9 cellular contexts compared by ENCODE assay signal in genomic region chr1:247487057-247487456, GRCh38. TPM values are rescaled to one million over a fixed set of nuclear protein-coding genes. Genes with fewer than 3 reads are reported as not detected.
DNase-seq lines count a peak whose midpoint lies in the region; ATAC-seq and TF ChIP-seq lines count a peak whose summit lies in the region.
"Had no signal": no experiment of that assay in that cellular context is flagged by ENCODE, and none has a peak within 500 bp of the region (broad histone marks: within the 10 kb centered on the region; RNA-seq: fewer than 3 reads in every experiment).

No MANE protein-coding gene starts in this region.

- POLR2A ChIA-PET in CD4-positive, alpha-beta T cell (lab: Charles Lee), result interaction anchor here (0.9 to 2.4 kb wide), 2 partner anchors 97 to 114 kb away, joined by 3 to 11 read pairs; no protein-coding TSS in a partner anchor
- POLR2A ChIA-PET in PC-3 (lab: Charles Lee; ENCODE audit: unreplicated experiment), result no interaction called here

- H2AFZ ChIP-seq in PC-3 (ENCODE audit: low read length), result no peak overlapping the region

- H3K9me3 ChIP-seq in CD4-positive, alpha-beta T cell (ENCODE audit: control insufficient read depth, low read length), result no peaks in the 10 kb centered on the region
- H3K9me3 ChIP-seq in PC-3 (ENCODE audit: low read length) (no peaks in the 10 kb centered on the region), thoracic aorta (no peaks in the 10 kb centered on the region)

- no peaks in the 10 kb centered on the region for H3K36me3 Mint-ChIP-seq in CD4-positive, alpha-beta T cell (ENCODE audit: low read depth)

- no peaks in the 10 kb centered on the region for H3K36me3 ChIP-seq in PC-3 (ENCODE audit: low read depth, low read length)
- no peaks in the 10 kb centered on the region for H3K36me3 ChIP-seq in thoracic aorta

- no peaks in the 10 kb centered on the region for H3K9me3 Mint-ChIP-seq in CD4-positive, alpha-beta T cell
- H3K9me3 Mint-ChIP-seq: T-helper 1 cell treated with Interleukin-12 subunit alpha and Interleukin-12 subunit beta and Interleukin-4 antibody, amounts not matched to agents 30 μg/mL and 1 μg/mL, for 36 hours had no signal

- peak; percentile 77 for ATAC-seq in CD4-positive, alpha-beta T cell (ENCODE audit: poor library complexity)
- ATAC-seq in GM18502 (IDR thresholded peaks at IDR 0.05; ENCODE audit: poor library complexity, unreplicated experiment) (peak; percentile 83), HG03135 (IDR thresholded peaks at IDR 0.05; ENCODE audit: unreplicated experiment) (peak; percentile 60), PC-3 (peak; percentile 88), thoracic aorta (ENCODE audit: insufficient number of reproducible peaks, low FRiP score, low read depth) (no peak)

- no peak overlapping the region for H3K4me3 Mint-ChIP-seq in CD4-positive, alpha-beta T cell
- H3K4me3 Mint-ChIP-seq: T-helper 1 cell treated with Interleukin-12 subunit alpha and Interleukin-12 subunit beta and Interleukin-4 antibody, amounts not matched to agents 30 μg/mL and 1 μg/mL, for 36 hours had no signal

- H3F3A ChIP-seq in PC-3 (ENCODE audit: low read length, unreplicated experiment), result no peaks in the 10 kb centered on the region

- no TSS peak for BruUV-seq in PC-3 (replicated peaks; lab: Mats Ljungman, UMichigan)

- H3K27me3 Mint-ChIP-seq in CD4-positive, alpha-beta T cell, result peaks cover 10% of the 10 kb centered on the region

- peaks cover 5% of the 10 kb centered on the region for H3K27me3 ChIP-seq in CD4-positive, alpha-beta T cell (ENCODE audit: control insufficient read depth, insufficient read depth, low read length)
- H3K27me3 ChIP-seq in PC-3 (ENCODE audit: low read length) (peaks cover 42% of the 10 kb centered on the region), thoracic aorta (replicated peaks; ENCODE audit: insufficient read depth) (no peaks in the 10 kb centered on the region)

- no peak overlapping the region for H3K27ac ChIP-seq in CD4-positive, alpha-beta T cell (ENCODE audit: low read depth, low read length)
- H3K27ac ChIP-seq in PC-3 (ENCODE audit: low read length) (no peak overlapping the region), thoracic aorta (no peak overlapping the region)

- H4K20me1 ChIP-seq in PC-3 (ENCODE audit: low read length), result no peaks in the 10 kb centered on the region

- intact Hi-C loops in CD4-positive, alpha-beta T cell (cut with DNase I, micrococcal nuclease), result loop anchor here (1.0 to 10.0 kb wide), 4 partner anchors 97 to 582 kb away; no protein-coding TSS in a partner anchor
- intact Hi-C loops in PC-3 (cut with micrococcal nuclease), result loop anchor here (1.0 to 10.0 kb wide), 4 partner anchors 90 to 582 kb away; no protein-coding TSS in a partner anchor

- peak in 6 of 10 experiments; percentile 2 to 20 (median 6) for DNase-seq in CD4-positive, alpha-beta T cell
- peak; percentile 91 for DNase-seq in PC-3
- DNase-seq in astrocyte of the cerebellum (ENCODE audit: low read depth), result peak; percentile 13
- DNase-seq in iris pigment epithelial cell (ENCODE audit: low read depth), result peak; percentile 40
- no peak for DNase-seq in thoracic aorta (ENCODE audit: low spot score)
- DNase-seq in NCI-H2029 (lab: John Stamatoyannopoulos, UW), result no peak

- no peak overlapping the region for H3K27ac Mint-ChIP-seq in CD4-positive, alpha-beta T cell
- H3K27ac Mint-ChIP-seq: T-helper 1 cell treated with Interleukin-12 subunit alpha and Interleukin-12 subunit beta and Interleukin-4 antibody, amounts not matched to agents 30 μg/mL and 1 μg/mL, for 36 hours had no signal

- no peak overlapping the region for H3K4me3 ChIP-seq in PC-3 (ENCODE audit: low read length)
- no peak overlapping the region for H3K4me3 ChIP-seq in astrocyte of the cerebellum (ENCODE audit: low read depth, low read length)
- H3K4me3 ChIP-seq in thoracic aorta, result no peak overlapping the region

- peak; percentile 76 for TF ChIP-seq CTCF in CD4-positive, alpha-beta T cell (IDR thresholded peaks at IDR 0.05)
- peak; percentile 99 for TF ChIP-seq CTCF in PC-3 (conservative IDR thresholded peaks at IDR 0.05; ENCODE audit: low read depth, low read length)
- TF ChIP-seq CTCF in astrocyte of the cerebellum (IDR thresholded peaks at IDR 0.05; ENCODE audit: low read depth, low read length, missing control alignments), result peak; percentile 37
- TF ChIP-seq CTCF in thoracic aorta (IDR thresholded peaks at IDR 0.05), result peak; percentile 20

- H3K79me2 ChIP-seq in PC-3 (ENCODE audit: low read length), result no peaks in the 10 kb centered on the region

- H3K9ac ChIP-seq in PC-3 (ENCODE audit: low read length), result no peak overlapping the region

- H3K4me1 ChIP-seq in PC-3 (ENCODE audit: insufficient read depth, low read length), result peaks cover 15% of the 10 kb centered on the region
- H3K4me1 ChIP-seq in thoracic aorta (ENCODE audit: control insufficient read depth in 1 of 2, low read depth in 2 of 2), result no peaks in the 10 kb centered on the region

- H3K4me1 Mint-ChIP-seq in CD4-positive, alpha-beta T cell (ENCODE audit: low read depth), result no peaks in the 10 kb centered on the region

- no peak overlapping the region for H3K4me2 ChIP-seq in PC-3 (ENCODE audit: low read length)

- in situ Hi-C loops in astrocyte of the cerebellum (cut with HindIII; ENCODE audit: low sequenced_read_pairs), result no loop called here

- H3K9me2 ChIP-seq in PC-3 (replicated peaks; ENCODE audit: low read length), result no peaks in the 10 kb centered on the region

- CTCF ChIA-PET in CD4-positive, alpha-beta T cell (lab: Charles Lee), result interaction anchor here (0.8 to 5.6 kb wide), 3 partner anchors 86 to 114 kb away, joined by 3 to 47 read pairs (median 34); no protein-coding TSS in a partner anchor
- CTCF ChIA-PET in PC-3 (lab: Charles Lee), result interaction anchor here (0.6 kb wide), 1 partner anchor 97 kb away, joined by 4 read pairs; no protein-coding TSS in a partner anchor

RNA-seq across cellular contexts. Expression of gene OR2B11, which starts 29.2 kb away (rescaled TPM):
- total RNA-seq in CD4-positive, alpha-beta T cell, result not detected
- total RNA-seq in PC-3 (2014; rRNA removed) (not detected in 2 replicates), thoracic aorta (not detected)

RNA-seq across cellular contexts. Expression of gene OR2C3, which starts 49.2 kb away (rescaled TPM):
- total RNA-seq in CD4-positive, alpha-beta T cell, result not detected
- total RNA-seq in PC-3 (2014; rRNA removed) (not detected in 2 replicates), thoracic aorta (not detected)

Comparison
In these comparisons a context has a peak if more than half of its experiments do, and no peak if none do; other contexts are left out.
1. DNase-seq: peak in CD4-positive, alpha-beta T cell (6 of 10), PC-3 (single experiment), astrocyte of the cerebellum (single experiment) and iris pigment epithelial cell (single experiment); none in thoracic aorta (single experiment) and NCI-H2029 (single experiment).
2. CTCF ChIP-seq: peak in every context shown above with its lines; median percentile 99 in PC-3; 76 in CD4-positive, alpha-beta T cell; 37 in astrocyte of the cerebellum; 20 in thoracic aorta.